ENCODE assay signal across 1 cellular context in the genomic region with DNA sequence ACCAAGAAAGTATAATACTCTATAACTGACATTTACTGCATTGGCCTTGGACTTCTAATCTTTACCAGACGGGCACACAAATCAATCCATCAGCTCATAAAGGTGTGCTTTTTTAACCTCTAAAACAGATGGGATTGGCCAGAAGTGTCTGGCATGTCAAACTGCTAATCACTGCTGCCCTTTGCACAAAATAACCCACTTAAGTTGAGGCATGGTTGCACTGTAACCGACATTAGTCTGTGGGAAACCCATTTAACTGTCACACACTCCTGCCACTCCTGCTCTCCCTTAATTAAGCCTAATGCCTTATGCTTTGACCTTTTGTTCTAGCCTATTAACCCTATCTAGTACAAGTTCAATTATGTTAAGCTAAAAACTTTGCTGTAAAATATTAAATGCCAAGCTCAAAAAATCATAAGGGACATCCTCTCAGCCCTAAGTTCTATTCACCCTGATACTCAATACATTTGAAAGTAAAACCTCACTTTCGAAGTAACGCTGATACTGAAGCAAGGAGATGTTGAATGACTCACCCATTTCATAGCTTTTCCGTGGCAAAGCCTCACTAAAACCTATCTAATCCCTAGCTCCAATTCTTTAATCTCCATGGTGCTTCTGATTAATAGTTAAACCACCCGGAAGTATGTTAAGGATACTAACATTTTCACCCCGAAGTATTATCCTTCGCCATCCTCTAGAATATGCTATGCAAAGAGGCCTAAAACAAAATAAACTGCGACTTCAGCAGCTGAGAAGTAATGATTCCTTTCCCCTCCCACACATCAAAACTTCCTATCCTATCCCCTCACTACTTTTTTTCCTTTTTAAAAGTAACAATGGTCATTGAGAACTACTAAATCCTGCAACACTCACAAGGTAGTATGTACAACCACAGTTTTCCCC.
TF ChIP-seq lines count a peak whose summit lies in the region.

No MANE protein-coding gene starts in this region.

TF ChIP-seq in H1, 55 proteins besides CTCF, POLR2A, EP300 and RAD21 (continued from another document):
- TF ChIP-seq CHD2 (IDR thresholded peaks at IDR 0.05; ENCODE audit: low read length) (no peak), TAF7 (optimal IDR thresholded peaks at IDR 0.05; ENCODE audit: borderline replicate concordance, low read depth, low read length) (no peak)
TF ChIP-seq in H1: peak in this region for 0.
